ENCODE assay signal across 10 cellular contexts in genomic region chr13:46296920-46297319, GRCh38.
DNase-seq lines count a peak whose midpoint lies in the region; ATAC-seq and TF ChIP-seq lines count a peak whose summit lies in the region.
"Had no signal": no experiment of that assay in that cellular context is flagged by ENCODE, and none has a peak within 500 bp of the region (broad histone marks: within the 10 kb centered on the region; RNA-seq: fewer than 3 reads in every experiment).

No MANE protein-coding gene starts in this region.

- no peaks in the 10 kb centered on the region for H3K27me3 ChIP-seq in tibial nerve

- peak overlapping the region; percentile 63 to 88 for H3K4me3 Mint-ChIP-seq in activated T-cell treated with anti-CD3 and anti-CD28 coated beads, Interleukin-2, amount 50 U/mL, for 72 hours
- H3K4me3 Mint-ChIP-seq in activated CD4-positive, alpha-beta memory T cell treated with anti-CD3 and anti-CD28 coated beads, Interleukin-2, amount 10 ng/mL, durations not matched to agents 7 days and 5 days = no peak overlapping the region

- peak overlapping the region in 3 of 4 donors; percentile 51 to 79 (median 51) for H3K27ac ChIP-seq in tibial nerve

- 57 to 63% methylated on average over 3 of the region's 3 CpGs for WGBS in tibial nerve, 2 donors

- no peak for TF ChIP-seq POLR2A in tibial nerve (IDR thresholded peaks at IDR 0.05)

- POLR2A ChIA-PET in activated CD4-positive, alpha-beta memory T cell treated with anti-CD3 and anti-CD28 coated beads, Interleukin-2, amount 10 ng/mL, durations not matched to agents 7 days and 5 days (lab: Charles Lee) = interaction anchor here (0.9 to 3.4 kb wide), 6 partner anchors 37 to 174 kb away, joined by 3 to 36 read pairs (median 8); partner anchors contain the start of gene LCP1

- ATAC-seq in activated T-cell treated with anti-CD3 and anti-CD28 coated beads, Interleukin-2, amount 50 U/mL, for 72 hours (replicated peaks in 1 of 2) = no peak
- ATAC-seq in GM18867 (IDR thresholded peaks at IDR 0.05; ENCODE audit: unreplicated experiment) = no peak

- peak overlapping the region; percentile 97 for H3K27ac Mint-ChIP-seq in activated T-cell treated with anti-CD3 and anti-CD28 coated beads, Interleukin-2, amount 50 U/mL, for 72 hours
- peak overlapping the region; percentile 98 for H3K27ac Mint-ChIP-seq in activated CD4-positive, alpha-beta memory T cell treated with anti-CD3 and anti-CD28 coated beads, Interleukin-2, amount 10 ng/mL, durations not matched to agents 7 days and 5 days

- peak in 1 of 2 donors; percentile 34 for TF ChIP-seq EP300 in tibial nerve (IDR thresholded peaks at IDR 0.05)

- peaks cover 0 to 30% (median 13%) of the 10 kb centered on the region in 4 donors for H3K4me1 ChIP-seq in tibial nerve

- peaks cover 0 to 4% (median 0%) of the 10 kb centered on the region in 4 donors for H3K9me3 ChIP-seq in tibial nerve

- peaks cover 10 to 20% of the 10 kb centered on the region in 2 donors for H3K36me3 Mint-ChIP-seq in activated T-cell treated with anti-CD3 and anti-CD28 coated beads, Interleukin-2, amount 50 U/mL, for 72 hours (ENCODE audit: insufficient read depth in 2 of 2)
- peaks cover 10% of the 10 kb centered on the region for H3K36me3 Mint-ChIP-seq in activated CD4-positive, alpha-beta memory T cell treated with anti-CD3 and anti-CD28 coated beads, Interleukin-2, amount 10 ng/mL, durations not matched to agents 7 days and 5 days (ENCODE audit: low read depth)

- no peak for DNase-seq in activated T-cell treated with anti-CD3 and anti-CD28 coated beads, Interleukin-2, amount 50 U/mL, for 72 hours
- DNase-seq in activated T-cell treated with anti-CD3 and anti-CD28 coated beads, Interleukin-2, amount 50 U/mL, for 48 hours = no peak
- DNase-seq in activated CD4-positive, alpha-beta memory T cell treated with anti-CD3 and anti-CD28 coated beads, Interleukin-2, amount 10 ng/mL, durations not matched to agents 7 days and 5 days = no peak
- DNase-seq in glomerular visceral epithelial cell (ENCODE audit: extremely low spot score) (peak; percentile 68), tibial nerve (ENCODE audit: low spot score in 2 of 2) (peak in 1 of 2 donors; percentile 19), NCI-H2227 treated with DMSO at 0.1 percent for 48 hours (lab: John Stamatoyannopoulos, UW) (no peak), GOT3 (lab: John Stamatoyannopoulos, UW) (no peak)
- DNase-seq: amygdala, NCI-H524 treated with DMSO at 0.1 percent for 48 hours had no signal

- H3K4me3 ChIP-seq in tibial nerve = no peak overlapping the region

- H3K4me1 Mint-ChIP-seq in activated T-cell treated with anti-CD3 and anti-CD28 coated beads, Interleukin-2, amount 50 U/mL, for 72 hours (ENCODE audit: low read depth) = peaks cover 62% of the 10 kb centered on the region
- peaks cover 41% of the 10 kb centered on the region for H3K4me1 Mint-ChIP-seq in activated CD4-positive, alpha-beta memory T cell treated with anti-CD3 and anti-CD28 coated beads, Interleukin-2, amount 10 ng/mL, durations not matched to agents 7 days and 5 days

- no peak for TF ChIP-seq CTCF in tibial nerve (IDR thresholded peaks at IDR 0.05)

- H3K27me3 Mint-ChIP-seq in activated T-cell treated with anti-CD3 and anti-CD28 coated beads, Interleukin-2, amount 50 U/mL, for 72 hours (ENCODE audit: low read depth) = no peaks in the 10 kb centered on the region
- H3K27me3 Mint-ChIP-seq in activated CD4-positive, alpha-beta memory T cell treated with anti-CD3 and anti-CD28 coated beads, Interleukin-2, amount 10 ng/mL, durations not matched to agents 7 days and 5 days = no peaks in the 10 kb centered on the region

- peaks cover 1 to 5% of the 10 kb centered on the region in 2 donors for H3K9me3 Mint-ChIP-seq in activated T-cell treated with anti-CD3 and anti-CD28 coated beads, Interleukin-2, amount 50 U/mL, for 72 hours
- peaks cover 8% of the 10 kb centered on the region for H3K9me3 Mint-ChIP-seq in activated CD4-positive, alpha-beta memory T cell treated with anti-CD3 and anti-CD28 coated beads, Interleukin-2, amount 10 ng/mL, durations not matched to agents 7 days and 5 days

- H3K36me3 ChIP-seq in tibial nerve = no peaks in the 10 kb centered on the region

- CTCF ChIA-PET in activated CD4-positive, alpha-beta memory T cell treated with anti-CD3 and anti-CD28 coated beads, Interleukin-2, amount 10 ng/mL, durations not matched to agents 7 days and 5 days (lab: Charles Lee) = interaction anchor here (2.0 kb wide), 1 partner anchor 24 kb away, joined by 19 read pairs; no protein-coding TSS in a partner anchor
